12 cellular contexts compared by ENCODE assay signal in genomic region chr19:16200038-16200775, GRCh38. TPM values are rescaled to one million over a fixed set of nuclear protein-coding genes. Genes with fewer than 3 reads are reported as not detected.
DNase-seq lines count a peak whose midpoint lies in the region; ATAC-seq and TF ChIP-seq lines count a peak whose summit lies in the region.
"Had no signal": no experiment of that assay in that cellular context is flagged by ENCODE, and none has a peak within 500 bp of the region (broad histone marks: within the 10 kb centered on the region; RNA-seq: fewer than 3 reads in every experiment).

No MANE protein-coding gene starts in this region.

- intact Hi-C loops in lower lobe of right lung (cut with DNase I) (no loop called here), OCI-LY7 (cut with micrococcal nuclease; ENCODE audit: unreplicated experiment) (no loop called here)

- H3K36me3 ChIP-seq in lower lobe of right lung: peaks cover 47% of the 10 kb centered on the region
- H3K36me3 ChIP-seq in OCI-LY7 (ENCODE audit: insufficient read depth, low read length): peaks cover 33% of the 10 kb centered on the region

- peaks cover 37% of the 10 kb centered on the region for H3K36me3 Mint-ChIP-seq in activated naive CD8-positive, alpha-beta T cell treated with anti-CD3 and anti-CD28 coated beads for 36 hours

- H3K4me3 Mint-ChIP-seq in activated naive CD8-positive, alpha-beta T cell treated with anti-CD3 and anti-CD28 coated beads for 36 hours: peak overlapping the region; percentile 27

- peaks cover 49% of the 10 kb centered on the region for H3K4me1 Mint-ChIP-seq in activated naive CD8-positive, alpha-beta T cell treated with anti-CD3 and anti-CD28 coated beads for 36 hours

- H3K4me2 ChIP-seq in OCI-LY7 (ENCODE audit: low read length): no peak overlapping the region

- no TSS peak for BruUV-seq in OCI-LY7 (replicated peaks; lab: Mats Ljungman, UMichigan)

- 0 out of 2 replicates have a peak, but pooled peaks cover 8% of the 10 kb centered on the region for H4K20me1 ChIP-seq in OCI-LY7 (ENCODE audit: insufficient read depth, low read length)

- POLR2A ChIA-PET in HEK293T (lab: Yijun Ruan, JAX) (no interaction called here), OCI-LY7 (lab: Charles Lee) (no interaction called here)

- H3K4me1 ChIP-seq in lower lobe of right lung (peaks cover 33% of the 10 kb centered on the region), OCI-LY7 (ENCODE audit: insufficient read depth, low read length, poor library complexity, severe bottlenecking) (peaks cover 24% of the 10 kb centered on the region)

- H3K27me3 ChIP-seq in lower lobe of right lung (ENCODE audit: low read depth): no peaks in the 10 kb centered on the region

- ATAC-seq in lower lobe of right lung (peak; percentile 48 to 58), HG03175 (IDR thresholded peaks at IDR 0.05; ENCODE audit: unreplicated experiment) (no peak), GM18868 (IDR thresholded peaks at IDR 0.05; ENCODE audit: unreplicated experiment) (no peak), GM21526 (IDR thresholded peaks at IDR 0.05; ENCODE audit: low FRiP score, unreplicated experiment) (no peak)
- ATAC-seq: left colon had no signal

- TF ChIP-seq CTCF in lower lobe of right lung (IDR thresholded peaks at IDR 0.05) (no peak), OCI-LY7 (conservative IDR thresholded peaks at IDR 0.05; ENCODE audit: low read length) (no peak)

- H3K27ac Mint-ChIP-seq in activated naive CD8-positive, alpha-beta T cell treated with anti-CD3 and anti-CD28 coated beads for 36 hours: peak overlapping the region; percentile 70

- no peaks in the 10 kb centered on the region for H3K27me3 Mint-ChIP-seq in activated naive CD8-positive, alpha-beta T cell treated with anti-CD3 and anti-CD28 coated beads for 36 hours

- H2AFZ ChIP-seq in OCI-LY7 (ENCODE audit: low read length): no peak overlapping the region

- DNase-seq in AG20443 (ENCODE audit: low spot score) (peak; percentile 51), HEK293T (ENCODE audit: extremely low spot score) (peak; percentile 2), lower lobe of right lung (peak; percentile 64), OCI-LY7 (ENCODE audit: low spot score) (no peak)
- DNase-seq in activated naive CD8-positive, alpha-beta T cell treated with anti-CD3 and anti-CD28 coated beads for 36 hours: no peak
- DNase-seq: activated CD4-positive, CD25-positive, alpha-beta regulatory T cell; stimulated activated CD4-positive, alpha-beta T cell treated with anti-CD3 and anti-CD28 coated beads, Interleukin-1b, Interleukin-23, amount 100 ng/mL, for 48 hours had no signal

- peaks cover 22% of the 10 kb centered on the region for H3K79me2 ChIP-seq in OCI-LY7 (ENCODE audit: insufficient read depth, low read depth, low read length)

- H3K27ac ChIP-seq in lower lobe of right lung (peak overlapping the region; percentile 81), OCI-LY7 (ENCODE audit: low read depth, low read length, poor library complexity, severe bottlenecking) (no peak overlapping the region)

- no peaks in the 10 kb centered on the region for H3K9me3 Mint-ChIP-seq in activated naive CD8-positive, alpha-beta T cell treated with anti-CD3 and anti-CD28 coated beads for 36 hours

- no peaks in the 10 kb centered on the region for H3K9me2 ChIP-seq in OCI-LY7 (ENCODE audit: insufficient read depth, low read length)

- H3K4me3 ChIP-seq in lower lobe of right lung (no peak overlapping the region), OCI-LY7 (ENCODE audit: low read depth, low read length, poor library complexity, severe bottlenecking) (no peak overlapping the region)

- CTCF ChIA-PET in HEK293T (lab: Yijun Ruan, JAX): no interaction called here
- CTCF ChIA-PET in OCI-LY7 (lab: Charles Lee; ENCODE audit: unreplicated experiment): no interaction called here

- H3K9me3 ChIP-seq in lower lobe of right lung: no peaks in the 10 kb centered on the region
- no peaks in the 10 kb centered on the region for H3K9me3 ChIP-seq in OCI-LY7 (ENCODE audit: low read length)

TF ChIP-seq in HEK293T, 16 proteins besides CTCF, POLR2A, EP300 and RAD21:
- TF ChIP-seq TARDBP (IDR thresholded peaks at IDR 0.05) (no peak), CTBP1 (IDR thresholded peaks at IDR 0.05; ENCODE audit: borderline replicate concordance) (no peak), BHLHE40 (IDR thresholded peaks at IDR 0.05; ENCODE audit: borderline replicate concordance) (no peak), ARNT (IDR thresholded peaks at IDR 0.05) (no peak)
- TF ChIP-seq, protein P1, sequence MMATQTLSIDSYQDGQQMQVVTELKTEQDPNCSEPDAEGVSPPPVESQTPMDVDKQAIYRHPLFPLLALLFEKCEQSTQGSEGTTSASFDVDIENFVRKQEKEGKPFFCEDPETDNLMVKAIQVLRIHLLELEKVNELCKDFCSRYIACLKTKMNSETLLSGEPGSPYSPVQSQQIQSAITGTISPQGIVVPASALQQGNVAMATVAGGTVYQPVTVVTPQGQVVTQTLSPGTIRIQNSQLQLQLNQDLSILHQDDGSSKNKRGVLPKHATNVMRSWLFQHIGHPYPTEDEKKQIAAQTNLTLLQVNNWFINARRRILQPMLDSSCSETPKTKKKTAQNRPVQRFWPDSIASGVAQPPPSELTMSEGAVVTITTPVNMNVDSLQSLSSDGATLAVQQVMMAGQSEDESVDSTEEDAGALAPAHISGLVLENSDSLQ (IDR thresholded peaks at IDR 0.05): no peak

RNA-seq across cellular contexts. Expression of gene AP1M1, which starts 2.5 kb away (rescaled TPM):
- 10 to 100 TPM; 90.7 to 97.2 TPM for total RNA-seq in activated naive CD8-positive, alpha-beta T cell treated with anti-CD3 and anti-CD28 coated beads for 36 hours
- total RNA-seq in lower lobe of right lung (66.0 TPM), OCI-LY7 (2022) (94.6 and 104 TPM in 2 replicates)
- 68.4 and 92.9 TPM in 2 replicates for total RNA-seq in OCI-LY7 (2014; rRNA removed; shearing (Covaris generic))

RNA-seq across cellular contexts. Expression of gene FAM32A, which starts 15.0 kb away (rescaled TPM):
- 10 to 100 TPM; 65.0 to 66.3 TPM for total RNA-seq in activated naive CD8-positive, alpha-beta T cell treated with anti-CD3 and anti-CD28 coated beads for 36 hours
- 59.9 TPM for total RNA-seq in lower lobe of right lung
- 71.0 and 104 TPM in 2 replicates for total RNA-seq in OCI-LY7 (2014; rRNA removed; shearing (Covaris generic))
- 64.5 and 65.7 TPM in 2 replicates for total RNA-seq in OCI-LY7 (2022)

RNA-seq across cellular contexts. Expression of gene CIB3, which starts 26.9 kb away (rescaled TPM):
- not detected for total RNA-seq in activated naive CD8-positive, alpha-beta T cell treated with anti-CD3 and anti-CD28 coated beads for 36 hours
- not detected for total RNA-seq in lower lobe of right lung
- total RNA-seq in OCI-LY7 (2014; rRNA removed; shearing (Covaris generic)): 5.4 TPM in 1 of 2 replicates, not detected in the other
- not detected in 2 replicates for total RNA-seq in OCI-LY7 (2022)
- total RNA-seq: left colon, NCI-H460 had no signal

RNA-seq across cellular contexts. Expression of gene HSH2D, which starts 56.7 kb away (rescaled TPM):
- total RNA-seq in activated naive CD8-positive, alpha-beta T cell treated with anti-CD3 and anti-CD28 coated beads for 36 hours: 10 to 100 TPM; 29.6 to 29.8 TPM
- 8.2 TPM for total RNA-seq in lower lobe of right lung
- total RNA-seq in OCI-LY7 (2014; rRNA removed; shearing (Covaris generic)): 52.4 and 57.6 TPM in 2 replicates
- 70.4 and 79.0 TPM in 2 replicates for total RNA-seq in OCI-LY7 (2022)
- total RNA-seq: NCI-H460 had no signal

Comparison
In these comparisons a context has a peak if more than half of its experiments do, and no peak if none do; other contexts are left out.
1. DNase-seq: peak in AG20443 (single experiment), HEK293T (single experiment) and lower lobe of right lung (single experiment); none in activated naive CD8-positive, alpha-beta T cell treated with anti-CD3 and anti-CD28 coated beads for 36 hours (single experiment) and OCI-LY7 (single experiment).
2. ATAC-seq: peak in lower lobe of right lung (2 of 2); none in HG03175 (single experiment), GM18868 (single experiment) and GM21526 (single experiment).